Comparison of ENCODE assay signal across 17 cellular contexts in the genomic region with DNA sequence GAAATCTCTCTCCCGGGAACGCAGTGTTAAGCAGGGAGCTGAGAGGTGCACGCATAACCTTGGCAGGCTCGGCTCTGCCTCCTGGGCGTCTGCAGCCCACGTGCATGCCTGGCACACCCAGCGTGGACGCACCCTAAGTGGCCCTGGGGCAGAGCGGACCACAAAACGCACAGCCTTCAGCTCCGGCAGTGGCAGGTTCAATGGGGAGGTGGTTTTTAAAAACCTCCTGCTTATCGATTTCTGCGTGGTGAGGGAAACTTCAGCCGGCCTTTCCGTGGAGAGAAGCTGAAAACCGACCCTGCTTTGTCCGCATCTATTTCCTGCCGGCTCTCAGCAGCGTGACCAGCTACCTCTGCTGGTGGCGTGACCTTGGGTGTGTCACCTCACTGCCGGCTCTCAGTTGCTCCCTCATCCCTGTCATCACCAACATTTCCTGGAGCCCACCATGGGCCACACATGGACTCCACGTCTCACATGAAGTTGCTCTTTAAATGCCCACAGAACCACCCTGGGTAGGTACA.
A peak's percentile ranks its signal among the peaks of the same experiment; 100 is the strongest.
DNase-seq lines count a peak whose midpoint lies in the region; ATAC-seq and TF ChIP-seq lines count a peak whose summit lies in the region.
"Had no signal": no experiment of that assay in that cellular context is flagged by ENCODE, and none has a peak within 500 bp of the region (broad histone marks: within the 10 kb centered on the region; RNA-seq: fewer than 3 reads in every experiment).

No MANE protein-coding gene starts in this region.

- peaks cover 2% of the 10 kb centered on the region for H3K27me3 Mint-ChIP-seq in activated T-cell treated with anti-CD3 and anti-CD28 coated beads, Interleukin-2, amount 50 U/mL, for 4 hours (ENCODE audit: low read depth)
- H3K27me3 Mint-ChIP-seq: CD4-positive, alpha-beta memory T cell had no signal

- no peak for TF ChIP-seq POLR2A in testis (IDR thresholded peaks at IDR 0.05)

- peaks cover 47% of the 10 kb centered on the region for H3K4me1 Mint-ChIP-seq in activated T-cell treated with anti-CD3 and anti-CD28 coated beads, Interleukin-2, amount 50 U/mL, for 4 hours (ENCODE audit: low read depth)

- no peak overlapping the region for H3K4me3 Mint-ChIP-seq in activated T-cell treated with anti-CD3 and anti-CD28 coated beads, Interleukin-2, amount 50 U/mL, for 4 hours
- H3K4me3 Mint-ChIP-seq: CD4-positive, alpha-beta memory T cell had no signal

- H3K36me3 Mint-ChIP-seq in activated T-cell treated with anti-CD3 and anti-CD28 coated beads, Interleukin-2, amount 50 U/mL, for 4 hours (ENCODE audit: insufficient read depth), result no peaks in the 10 kb centered on the region
- H3K36me3 Mint-ChIP-seq: CD4-positive, alpha-beta memory T cell had no signal

- H3K9me3 Mint-ChIP-seq in activated T-cell treated with anti-CD3 and anti-CD28 coated beads, Interleukin-2, amount 50 U/mL, for 4 hours, result no peaks in the 10 kb centered on the region
- H3K9me3 Mint-ChIP-seq: CD4-positive, alpha-beta memory T cell had no signal

- TF ChIP-seq CTCF in testis (IDR thresholded peaks at IDR 0.05), result no peak

- no peaks in the 10 kb centered on the region for H3K36me3 ChIP-seq in testis (ENCODE audit: low read depth, missing control alignments)
- H3K36me3 ChIP-seq: HAP-1, heart right ventricle, upper lobe of left lung had no signal

- no peak overlapping the region for H3K4me3 ChIP-seq in testis
- H3K4me3 ChIP-seq: HAP-1, heart right ventricle, skin epidermis, upper lobe of left lung had no signal

- H3K27ac ChIP-seq in testis, result no peak overlapping the region
- H3K27ac ChIP-seq: upper lobe of left lung had no signal

- H3K4me1 ChIP-seq in testis, result peaks cover 11% of the 10 kb centered on the region
- H3K4me1 ChIP-seq: HAP-1 had no signal

- ATAC-seq in activated T-cell treated with anti-CD3 and anti-CD28 coated beads, Interleukin-2, amount 50 U/mL, for 4 hours, result no peak
- ATAC-seq in Right ventricle myocardium inferior, result peak; percentile 56
- ATAC-seq: SK-N-SH treated with all-trans-retinoic acid at 6 μM for 48 hours had no signal

- 70 to 75% methylated on average over 17 to 22 of the region's 22 CpGs for WGBS in testis, 2 donors

- H3K9me3 ChIP-seq in testis, result no peaks in the 10 kb centered on the region
- H3K9me3 ChIP-seq: HAP-1, heart right ventricle, upper lobe of left lung had no signal

- no peaks in the 10 kb centered on the region for H3K27me3 ChIP-seq in testis
- H3K27me3 ChIP-seq: heart right ventricle, upper lobe of left lung had no signal

- peak; percentile 10 for DNase-seq in activated T-cell treated with anti-CD3 and anti-CD28 coated beads, Interleukin-2, amount 50 U/mL, for 1 hour
- DNase-seq in activated T-cell treated with anti-CD3 and anti-CD28 coated beads, Interleukin-2, amount 50 U/mL, for 4 hours, result no peak
- DNase-seq in Right ventricle myocardium inferior (ENCODE audit: missing footprints) (peak; percentile 66), mesenteric fat pad (ENCODE audit: low spot score) (peak; percentile 78), testis (peak; percentile 49), hippocampal formation (lab: John Stamatoyannopoulos, UW) (no peak), SKM-1 (lab: John Stamatoyannopoulos, UW; ENCODE audit: unreplicated experiment) (no peak), AG20443 (ENCODE audit: low spot score) (no peak)
- DNase-seq: activated T-cell treated with anti-CD3 and anti-CD28 coated beads, Interleukin-2, amount 50 U/mL, for 48 hours; CD4-positive, alpha-beta memory T cell; NCI-H1105; NCI-H2171 had no signal

- intact Hi-C loops in Right ventricle myocardium inferior (cut with DNase I), result no loop called here
- intact Hi-C loops in testis (cut with DNase I; ENCODE audit: low total_unique reads), result no loop called here

Comparison
In these comparisons a context has a peak if more than half of its experiments do, and no peak if none do; other contexts are left out.
1. DNase-seq: peak in activated T-cell treated with anti-CD3 and anti-CD28 coated beads, Interleukin-2, amount 50 U/mL, for 1 hour (single experiment), Right ventricle myocardium inferior (single experiment), mesenteric fat pad (single experiment) and testis (single experiment); none in activated T-cell treated with anti-CD3 and anti-CD28 coated beads, Interleukin-2, amount 50 U/mL, for 4 hours (single experiment), hippocampal formation (0 of 2), SKM-1 (single experiment) and AG20443 (single experiment).